In the genomic region with DNA sequence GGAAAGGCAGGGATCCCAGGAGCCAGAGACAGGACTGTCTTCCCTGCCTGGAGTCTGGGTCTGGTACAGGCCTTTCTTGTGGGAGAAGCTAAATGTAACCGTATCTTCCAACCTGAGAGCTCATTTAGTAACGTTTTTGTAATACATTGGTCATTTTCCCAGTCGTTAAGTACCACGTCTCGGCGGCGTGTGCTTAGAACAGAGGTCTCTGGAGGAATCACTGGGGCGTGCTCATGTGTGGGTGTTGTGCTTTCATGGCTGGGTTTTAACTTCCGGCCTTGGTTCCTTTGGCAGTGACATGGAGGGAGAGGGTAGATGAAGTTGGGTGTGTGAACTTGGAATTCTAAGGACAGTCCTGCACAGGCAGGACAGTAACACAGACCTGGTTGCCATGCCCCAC, we compare ENCODE assay signal across 22 cellular contexts.
DNase-seq lines count a peak whose midpoint lies in the region; ATAC-seq, FAIRE-seq and TF ChIP-seq lines count a peak whose summit lies in the region.
"Had no signal": no experiment of that assay in that cellular context is flagged by ENCODE, and none has a peak within 500 bp of the region (broad histone marks: within the 10 kb centered on the region; RNA-seq: fewer than 3 reads in every experiment).

No MANE protein-coding gene starts in this region.

- no peak overlapping the region for H3K18ac ChIP-seq in H1 (ENCODE audit: extremely low read depth, low read length)

- H3K23ac ChIP-seq in H1 (ENCODE audit: insufficient read length): no peak overlapping the region

- no peak for TF ChIP-seq POLR2A in H1 (IDR thresholded peaks at IDR 0.05; ENCODE audit: control extremely low read depth in 1 of 2, low read depth in 2 of 2, low read length in 2 of 2)
- no peak for TF ChIP-seq POLR2A in sigmoid colon (IDR thresholded peaks at IDR 0.05)

- peaks cover 2 to 11% of the 10 kb centered on the region in 2 experiments for H4K20me1 ChIP-seq in H1 (replicated peaks in 1 of 2; ENCODE audit: control insufficient read depth in 1 of 2, insufficient read depth in 2 of 2, low read length in 2 of 2)

- TF ChIP-seq CTCF in H1 (IDR thresholded peaks at IDR 0.05; ENCODE audit: control extremely low read depth in 1 of 3, insufficient read depth in 1 of 3, low read depth in 1 of 3, low read length in 3 of 3) (no peak), progenitor cell of endocrine pancreas (IDR thresholded peaks at IDR 0.05; ENCODE audit: unreplicated experiment) (no peak), sigmoid colon (IDR thresholded peaks at IDR 0.05) (no peak), chondrocyte (IDR thresholded peaks at IDR 0.05) (no peak)

- CTCF ChIA-PET in activated CD4-positive, alpha-beta T cell treated with anti-CD3 and anti-CD28 coated beads for 36 hours (lab: Charles Lee): interaction anchor here (0.7 to 1.1 kb wide), 2 partner anchors 8 to 19 kb away, joined by 3 read pairs; no protein-coding TSS in a partner anchor
- CTCF ChIA-PET in H1 (lab: Charles Lee; ENCODE audit: partially characterized antibody): no interaction called here

- no peak overlapping the region for H4K5ac ChIP-seq in H1 (ENCODE audit: insufficient read length, low read depth, low read length)

- H3K9me3 ChIP-seq in T-helper 17 cell (ENCODE audit: control insufficient read depth, low read length, poor library complexity, severe bottlenecking) (no peaks in the 10 kb centered on the region), H1 (ENCODE audit: insufficient read depth in 2 of 2, low read depth in 1 of 2, low read length in 1 of 2) (no peaks in the 10 kb centered on the region), sigmoid colon (no peaks in the 10 kb centered on the region)

- no peaks in the 10 kb centered on the region for H3K4me1 ChIP-seq in H1 (replicated peaks in 1 of 4; ENCODE audit: control insufficient read depth in 3 of 4, insufficient read depth in 4 of 4, low read length in 3 of 4)
- H3K4me1 ChIP-seq in sigmoid colon: peaks cover 0 to 34% (median 30%) of the 10 kb centered on the region in 4 donors
- H3K4me1 ChIP-seq: parathyroid adenoma had no signal

- H3K4ac ChIP-seq in H1 (replicated peaks; ENCODE audit: insufficient read length, low read depth, low read length): no peak overlapping the region

- peak overlapping the region; percentile 43 for H4K8ac ChIP-seq in H1 (ENCODE audit: extremely low read depth, insufficient read depth, low read length)

- no peak overlapping the region for H2AFZ ChIP-seq in H1 (ENCODE audit: low read length)
- H2AFZ ChIP-seq: parathyroid adenoma had no signal

- POLR2A ChIA-PET in activated CD4-positive, alpha-beta T cell treated with anti-CD3 and anti-CD28 coated beads for 36 hours (lab: Charles Lee): no interaction called here
- POLR2A ChIA-PET in H1 (lab: Charles Lee; ENCODE audit: partially characterized antibody): interaction anchor here (0.5 kb wide), 1 partner anchor 26 kb away, joined by 3 read pairs; no protein-coding TSS in a partner anchor

- H3K56ac ChIP-seq in H1 (replicated peaks; ENCODE audit: insufficient read length, low read depth, low read length): no peak overlapping the region

- H2BK12ac ChIP-seq in H1 (ENCODE audit: low read depth, low read length): no peak overlapping the region

- H3K9ac ChIP-seq in H1 (replicated peaks in 1 of 4; ENCODE audit: extremely low read depth in 1 of 4, low read depth in 3 of 4, low read length in 3 of 4): no peak overlapping the region
- H3K9ac ChIP-seq: BLaER1, parathyroid adenoma had no signal

- no peak overlapping the region for H4K91ac ChIP-seq in H1 (replicated peaks; ENCODE audit: insufficient read length, low read length)

- no peak overlapping the region for H2BK5ac ChIP-seq in H1 (ENCODE audit: low read depth, low read length)

- TF ChIP-seq RAD21 in H1 (IDR thresholded peaks at IDR 0.05 in 1 of 2, conservative IDR thresholded peaks at IDR 0.05 in 1 of 2; ENCODE audit: low read depth in 2 of 2, low read length in 2 of 2): no peak

- ATAC-seq in activated CD4-positive, alpha-beta T cell treated with anti-CD3 and anti-CD28 coated beads for 36 hours: no peak
- ATAC-seq in T-helper 17 cell: no peak

- H3K79me2 ChIP-seq in H1 (ENCODE audit: control insufficient read depth in 1 of 2, insufficient read depth in 2 of 2, low read length in 2 of 2): peaks cover 6 to 67% of the 10 kb centered on the region in 2 experiments; a peak in 3 of 4 replicates

- H3K79me1 ChIP-seq in H1 (ENCODE audit: low read depth, low read length): peaks cover 10% of the 10 kb centered on the region; the same call in 1 of the 2 replicates

- WGBS in H1 (ENCODE audit: extremely low coverage in 1 of 2, insufficient coverage in 1 of 2, insufficient read length in 1 of 2, insufficient replicate concordance in 2 of 2, low coverage in 1 of 2, low lambda C conversion rate in 2 of 2, missing lambda C conversion rate in 1 of 2), 2 experiments: 82% methylated on average over 9 of the region's 9 CpGs; no CpG with 5 or more reads in 1 of the 2 experiments
- 82 to 93% methylated on average over 9 of the region's 9 CpGs for WGBS in sigmoid colon, 2 donors

- intact Hi-C loops in activated CD4-positive, alpha-beta T cell treated with anti-CD3 and anti-CD28 coated beads for 36 hours (cut with DNase I, micrococcal nuclease): no loop called here
- intact Hi-C loops in sigmoid colon (cut with DNase I): no loop called here

- H3K36me3 ChIP-seq in H1 (ENCODE audit: control insufficient read depth in 2 of 4, insufficient read depth in 4 of 4, low read length in 3 of 4) (no peaks in the 10 kb centered on the region; a peak in 1 of 8 replicates), sigmoid colon (no peaks in the 10 kb centered on the region)

- peaks cover 89% of the 10 kb centered on the region for H3K4me1 Mint-ChIP-seq in activated CD4-positive, alpha-beta T cell treated with anti-CD3 and anti-CD28 coated beads for 36 hours
- H3K4me1 Mint-ChIP-seq in T-helper 17 cell: peaks cover 62% of the 10 kb centered on the region
- H3K4me1 Mint-ChIP-seq in progenitor cell of endocrine pancreas (ENCODE audit: low read depth): peaks cover 26% of the 10 kb centered on the region
- peaks cover 31% of the 10 kb centered on the region for H3K4me1 Mint-ChIP-seq in chondrocyte (ENCODE audit: low read depth)

- no peaks in the 10 kb centered on the region for H3K23me2 ChIP-seq in H1 (ENCODE audit: low read depth, low read length)

- no peak overlapping the region for H3K4me3 ChIP-seq in H1 (ENCODE audit: extremely low read depth in 1 of 4, insufficient read depth in 2 of 4, low read depth in 3 of 4, low read length in 4 of 4)
- no peak overlapping the region for H3K4me3 ChIP-seq in sigmoid colon
- H3K4me3 ChIP-seq: BLaER1, smooth muscle cell, tibial nerve had no signal

- H3K36me3 Mint-ChIP-seq in activated CD4-positive, alpha-beta T cell treated with anti-CD3 and anti-CD28 coated beads for 36 hours (ENCODE audit: low read depth): peaks cover 74% of the 10 kb centered on the region
- peaks cover 15% of the 10 kb centered on the region for H3K36me3 Mint-ChIP-seq in T-helper 17 cell (ENCODE audit: low read depth)
- peaks cover 23% of the 10 kb centered on the region for H3K36me3 Mint-ChIP-seq in progenitor cell of endocrine pancreas (ENCODE audit: insufficient read depth)
- peaks cover 2% of the 10 kb centered on the region for H3K36me3 Mint-ChIP-seq in chondrocyte (ENCODE audit: low read depth)

- no peak for TF ChIP-seq EP300 in H1 (IDR thresholded peaks at IDR 0.05; ENCODE audit: borderline replicate concordance in 1 of 2, low read depth in 2 of 2, low read length in 2 of 2)
- TF ChIP-seq EP300 in sigmoid colon (IDR thresholded peaks at IDR 0.05): no peak

- H3K27ac Mint-ChIP-seq in activated CD4-positive, alpha-beta T cell treated with anti-CD3 and anti-CD28 coated beads for 36 hours: peak overlapping the region; percentile 74
- peak overlapping the region; percentile 93 for H3K27ac Mint-ChIP-seq in T-helper 17 cell
- H3K27ac Mint-ChIP-seq in progenitor cell of endocrine pancreas: peak overlapping the region; percentile 9
- no peak overlapping the region for H3K27ac Mint-ChIP-seq in chondrocyte (ENCODE audit: unreplicated experiment)

- H3K4me2 ChIP-seq in H1 (ENCODE audit: insufficient read depth in 1 of 2, low read depth in 2 of 2, low read length in 2 of 2): no peak overlapping the region
- H3K4me2 ChIP-seq: BLaER1, smooth muscle cell had no signal

- no peak overlapping the region for H2BK20ac ChIP-seq in H1 (ENCODE audit: low read length)

- H3K27me3 ChIP-seq in H1 (replicated peaks in 1 of 4; ENCODE audit: control insufficient read depth in 3 of 4, extremely low read depth in 1 of 4, insufficient read depth in 3 of 4, low read length in 3 of 4): no peaks in the 10 kb centered on the region
- H3K27me3 ChIP-seq in sigmoid colon: no peaks in the 10 kb centered on the region
- H3K27me3 ChIP-seq: BLaER1, tibial nerve had no signal

- no peak overlapping the region; the same call in 1 of the 2 replicates for H3K27ac ChIP-seq in H1 (ENCODE audit: low read depth, low read length)
- no peak overlapping the region for H3K27ac ChIP-seq in sigmoid colon
- H3K27ac ChIP-seq: BLaER1, parathyroid adenoma had no signal

- H3K14ac ChIP-seq in H1 (ENCODE audit: insufficient read length): no peak overlapping the region

- DNase-seq in activated CD4-positive, alpha-beta T cell treated with anti-CD3 and anti-CD28 coated beads for 36 hours: no peak
- DNase-seq in activated CD4-positive, alpha-beta T cell treated with anti-CD3 and anti-CD28 coated beads, Interleukin-2, amount 50 U/mL, for 4 hours: no peak
- DNase-seq in T-helper 17 cell (no peak), H1 (ENCODE audit: low read depth in 1 of 2, low spot score in 2 of 2) (no peak), progenitor cell of endocrine pancreas (ENCODE audit: low spot score, unreplicated experiment) (no peak), NCI-H82 treated with DMSO at 0.1 percent for 48 hours (lab: John Stamatoyannopoulos, UW; ENCODE audit: unreplicated experiment) (no peak), sigmoid colon (no peak), chondrocyte (ENCODE audit: low spot score) (no peak)
- DNase-seq: activated T-cell treated with anti-CD3 and anti-CD28 coated beads, Interleukin-2, amount 50 U/mL, for 48 hours; aorta; foreskin melanocyte; NCI-H1930; NCI-H524; SIG-M5; T-helper 9 cell had no signal

- H2AK5ac ChIP-seq in H1 (ENCODE audit: low read depth, low read length): no peak overlapping the region

- no peaks in the 10 kb centered on the region for H3K27me3 Mint-ChIP-seq in activated CD4-positive, alpha-beta T cell treated with anti-CD3 and anti-CD28 coated beads for 36 hours
- H3K27me3 Mint-ChIP-seq in T-helper 17 cell (no peaks in the 10 kb centered on the region), progenitor cell of endocrine pancreas (no peaks in the 10 kb centered on the region), chondrocyte (ENCODE audit: low read depth) (no peaks in the 10 kb centered on the region)
- H3K27me3 Mint-ChIP-seq: IgD-negative memory B cell had no signal

- peaks cover 2% of the 10 kb centered on the region for H3K9me3 Mint-ChIP-seq in activated CD4-positive, alpha-beta T cell treated with anti-CD3 and anti-CD28 coated beads for 36 hours (ENCODE audit: low read depth)
- H3K9me3 Mint-ChIP-seq in progenitor cell of endocrine pancreas (ENCODE audit: low read depth) (peaks cover 7% of the 10 kb centered on the region), chondrocyte (ENCODE audit: low read depth) (no peaks in the 10 kb centered on the region)

- no peak for FAIRE-seq in H1 (lab: Jason Lieb, UNC)
- FAIRE-seq: colon, endothelial cell of umbilical vein had no signal

- H2BK120ac ChIP-seq in H1 (replicated peaks; ENCODE audit: low read depth, low read length): no peak overlapping the region

- no peak overlapping the region for H3K4me3 Mint-ChIP-seq in activated CD4-positive, alpha-beta T cell treated with anti-CD3 and anti-CD28 coated beads for 36 hours
- H3K4me3 Mint-ChIP-seq in T-helper 17 cell: no peak overlapping the region
- no peak overlapping the region for H3K4me3 Mint-ChIP-seq in progenitor cell of endocrine pancreas (ENCODE audit: low read depth)
- no peak overlapping the region for H3K4me3 Mint-ChIP-seq in chondrocyte (ENCODE audit: unreplicated experiment)

- H2BK15ac ChIP-seq in H1 (ENCODE audit: low read length): no peak overlapping the region
